In the genomic region with DNA sequence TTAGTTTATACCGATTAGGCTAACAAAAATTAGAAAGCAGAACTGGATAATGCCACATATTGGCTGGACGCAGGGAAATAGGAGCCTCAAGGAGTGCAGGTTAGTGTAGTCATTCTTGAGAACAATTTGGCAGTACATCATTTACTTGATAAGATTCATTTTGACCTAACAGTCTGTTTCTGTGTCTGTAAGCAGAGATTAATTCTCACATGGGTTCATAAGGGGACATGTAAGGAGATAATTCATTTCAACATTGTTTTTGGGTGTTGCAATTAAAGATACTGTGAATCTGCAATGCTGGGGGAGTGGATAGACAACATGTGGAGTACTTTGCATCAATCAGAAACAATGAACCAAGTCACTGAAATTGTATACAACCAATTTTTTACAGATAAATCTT, we compare ENCODE assay signal across 31 cellular contexts.
"Had no signal": no experiment of that assay in that cellular context is flagged by ENCODE, and none has a peak within 500 bp of the region (broad histone marks: within the 10 kb centered on the region; RNA-seq: fewer than 3 reads in every experiment).

No MANE protein-coding gene starts in this region.

- DNase-seq: activated B cell treated with CpG ODN at 0.5 μM for 24 hours; activated CD4-positive, alpha-beta memory T cell treated with anti-CD3 and anti-CD28 coated beads for 36 hours; activated CD4-positive, alpha-beta T cell treated with anti-CD3 and anti-CD28 coated beads for 4 hours; activated CD4-positive, alpha-beta T cell treated with anti-CD3 and anti-CD28 coated beads, Interleukin-2, amount 10 ng/mL, durations not matched to agents 24 days and 14 days; activated CD4-positive, alpha-beta T cell treated with anti-CD3 and anti-CD28 coated beads, Interleukin-2, amount 50 U/mL, for 1 hour; activated CD4-positive, alpha-beta T cell treated with anti-CD3 and anti-CD28 coated beads, Interleukin-2, amount 50 U/mL, for 4 hours; activated CD4-positive, CD25-positive, alpha-beta regulatory T cell treated with anti-CD3 and anti-CD28 coated beads, Interleukin-2, amount 50 U/mL, for 72 hours; activated CD8-positive, alpha-beta memory T cell treated with anti-CD3 and anti-CD28 coated beads, Interleukin-2, amount 50 U/mL, for 4 hours; activated CD8-positive, alpha-beta T cell treated with anti-CD3 and anti-CD28 coated beads for 36 hours; activated effector memory CD4-positive, alpha-beta T cell treated with anti-CD3 and anti-CD28 coated beads, Interleukin-2, amount 50 U/mL, for 16 hours; activated gamma-delta T cell treated with Interleukin-2 at 50 U/mL for 16 hours; activated naive CD4-positive, alpha-beta T cell; activated naive CD4-positive, alpha-beta T cell treated with anti-CD3 and anti-CD28 coated beads for 36 hours; activated naive CD4-positive, alpha-beta T cell treated with anti-CD3 and anti-CD28 coated beads, Interleukin-2, amount 50 U/mL, for 16 hours; activated naive CD8-positive, alpha-beta T cell treated with anti-CD3 and anti-CD28 coated beads for 36 hours; activated T-cell treated with anti-CD3 and anti-CD28 coated beads for 4 hours; activated T-cell treated with anti-CD3 and anti-CD28 coated beads, Interleukin-2, amount 50 U/mL, for 1 hour; activated T-cell treated with anti-CD3 and anti-CD28 coated beads, Interleukin-2, amount 50 U/mL, for 4 hours; activated T-cell treated with anti-CD3 and anti-CD28 coated beads, Interleukin-2, amount 50 U/mL, for 72 hours; adrenal gland; amygdala; anterior cingulate cortex; central memory CD4-positive, alpha-beta T cell; T-helper 1 cell; T-helper 2 cell; T-helper 9 cell had no signal

- FAIRE-seq: bronchial epithelial cell, TTC549 had no signal

- H3K27ac ChIP-seq: adrenal gland, ascending aorta, cardiac muscle cell, VCaP had no signal
